In the genomic region with DNA sequence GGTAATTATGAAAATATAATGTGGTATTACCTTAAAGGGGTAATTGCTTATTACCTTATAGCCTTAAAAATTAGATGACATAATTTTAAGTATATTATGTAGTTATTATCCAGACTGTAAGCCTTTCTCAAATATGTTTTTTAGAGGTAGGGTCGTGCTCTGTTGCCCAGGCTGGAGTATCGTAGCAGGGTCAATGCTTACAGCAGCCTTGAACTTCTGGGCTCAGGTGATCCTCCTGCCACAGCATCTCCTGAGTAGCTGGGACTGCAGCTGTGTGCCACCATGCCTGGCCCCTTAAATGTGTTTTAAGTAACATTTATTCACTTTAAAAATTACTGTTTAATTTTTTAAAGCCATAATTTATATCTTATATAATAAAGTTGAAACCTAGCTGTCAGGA, we compare ENCODE assay signal across 20 cellular contexts. TPM values are rescaled to one million over a fixed set of nuclear protein-coding genes. Genes with fewer than 3 reads are reported as not detected.
DNase-seq lines count a peak whose midpoint lies in the region; FAIRE-seq and TF ChIP-seq lines count a peak whose summit lies in the region.
"Had no signal": no experiment of that assay in that cellular context is flagged by ENCODE, and none has a peak within 500 bp of the region (broad histone marks: within the 10 kb centered on the region; RNA-seq: fewer than 3 reads in every experiment).

No MANE protein-coding gene starts in this region.

- H3K27ac ChIP-seq in HEK293 (ENCODE audit: extremely low read depth, low read depth, low read length) (no peak overlapping the region), VCaP (peak overlapping the region; percentile 42; the same call in 1 of the 2 replicates)
- H3K27ac ChIP-seq: A549; BLaER1 treated with 17β-estradiol and CSF1 and Interleukin-3, amounts not matched to agents 10 nM and 100 nM; C4-2B had no signal

- H3K4me3 ChIP-seq in HEK293 (ENCODE audit: low read depth, low read length) = no peak overlapping the region
- H3K4me3 ChIP-seq: A549; BLaER1 treated with 17β-estradiol and CSF1 and Interleukin-3, amounts not matched to agents 10 nM and 100 nM had no signal

- H3K27ac Mint-ChIP-seq in activated CD4-positive, alpha-beta T cell treated with anti-CD3 and anti-CD28 coated beads, Interleukin-2, amount 10 ng/mL, durations not matched to agents 7 days and 5 days = no peak overlapping the region
- H3K27ac Mint-ChIP-seq: B cell; CD4-positive, alpha-beta T cell; CD8-positive, alpha-beta T cell had no signal

- no peak for TF ChIP-seq CTCF in HEK293 (tag by site-specific recombination; IDR thresholded peaks at IDR 0.05)
- no peak for TF ChIP-seq CTCF in VCaP (conservative IDR thresholded peaks at IDR 0.05)

- peaks cover 15% of the 10 kb centered on the region for H3K4me1 ChIP-seq in HEK293 (ENCODE audit: control insufficient read depth, insufficient read depth, low read length)
- H3K4me1 ChIP-seq: Caco-2 had no signal

- POLR2A ChIA-PET in HEK293 (lab: Yijun Ruan, JAX) = interaction anchor here (0.6 kb wide), 1 partner anchor 134 kb away, joined by 3 read pairs; no protein-coding TSS in a partner anchor
- POLR2A ChIA-PET in activated CD4-positive, alpha-beta T cell treated with anti-CD3 and anti-CD28 coated beads, Interleukin-2, amount 10 ng/mL, durations not matched to agents 7 days and 5 days (lab: Charles Lee) = no interaction called here

- CTCF ChIA-PET in HEK293 (lab: Yijun Ruan, JAX) = no interaction called here
- CTCF ChIA-PET in activated CD4-positive, alpha-beta T cell treated with anti-CD3 and anti-CD28 coated beads, Interleukin-2, amount 10 ng/mL, durations not matched to agents 7 days and 5 days (lab: Charles Lee) = no interaction called here

- peaks cover 21% of the 10 kb centered on the region for H3K4me1 Mint-ChIP-seq in activated CD4-positive, alpha-beta T cell treated with anti-CD3 and anti-CD28 coated beads, Interleukin-2, amount 10 ng/mL, durations not matched to agents 7 days and 5 days

- no peak overlapping the region for H3K4me3 Mint-ChIP-seq in activated CD4-positive, alpha-beta T cell treated with anti-CD3 and anti-CD28 coated beads, Interleukin-2, amount 10 ng/mL, durations not matched to agents 7 days and 5 days
- H3K4me3 Mint-ChIP-seq: B cell; CD4-positive, alpha-beta T cell; CD8-positive, alpha-beta T cell had no signal

- H3K36me3 Mint-ChIP-seq in activated CD4-positive, alpha-beta T cell treated with anti-CD3 and anti-CD28 coated beads, Interleukin-2, amount 10 ng/mL, durations not matched to agents 7 days and 5 days (ENCODE audit: low read depth) = peaks cover 51% of the 10 kb centered on the region

- peaks cover 3% of the 10 kb centered on the region for H3K9me3 Mint-ChIP-seq in activated CD4-positive, alpha-beta T cell treated with anti-CD3 and anti-CD28 coated beads, Interleukin-2, amount 10 ng/mL, durations not matched to agents 7 days and 5 days
- H3K9me3 Mint-ChIP-seq: CD4-positive, alpha-beta T cell; CD8-positive, alpha-beta T cell had no signal

- no peak for DNase-seq in activated CD4-positive, alpha-beta T cell treated with anti-CD3 and anti-CD28 coated beads, Interleukin-2, amount 10 ng/mL, durations not matched to agents 7 days and 5 days
- no peak for DNase-seq in A172 (ENCODE audit: low spot score)
- DNase-seq: 8988T; AML-193; Caco-2; Calu3; CD4-positive, alpha-beta T cell; CD8-positive, alpha-beta T cell; DMS79 treated with DMSO at 0.1 percent for 48 hours; GF-D8 had no signal

- H3K9me3 ChIP-seq in HEK293 (ENCODE audit: control insufficient read depth, insufficient read depth, low read depth, low read length) = no peaks in the 10 kb centered on the region
- H3K9me3 ChIP-seq: A549; BLaER1 treated with 17β-estradiol and CSF1 and Interleukin-3, amounts not matched to agents 10 nM and 100 nM; Caco-2 had no signal

- no peaks in the 10 kb centered on the region for H3K27me3 Mint-ChIP-seq in activated CD4-positive, alpha-beta T cell treated with anti-CD3 and anti-CD28 coated beads, Interleukin-2, amount 10 ng/mL, durations not matched to agents 7 days and 5 days
- H3K27me3 Mint-ChIP-seq: B cell; CD4-positive, alpha-beta T cell had no signal

- peak; percentile 53 for FAIRE-seq in islet of Langerhans (lab: Jason Lieb, UNC)
- FAIRE-seq: A549, D721Med, GM12891, GM19239 had no signal

- H3K36me3 ChIP-seq in HEK293 (ENCODE audit: control insufficient read depth in 2 of 2, insufficient read depth in 1 of 2, low read length in 2 of 2) = peaks cover 42 to 57% of the 10 kb centered on the region in 2 experiments

TF ChIP-seq in HEK293, 187 proteins besides CTCF, POLR2A, EP300 and RAD21:
- TF ChIP-seq ZNF664 (tag by site-specific recombination; IDR thresholded peaks at IDR 0.05) = 0 out of 2 replicates have a peak, but pooled peaks have one; percentile 2
- TF ChIP-seq ZNF274 (IDR thresholded peaks at IDR 0.05; ENCODE audit: low read length) = no peak
- no peak for TF ChIP-seq ZNF274 (tag by site-specific recombination; IDR thresholded peaks at IDR 0.05; ENCODE audit: borderline replicate concordance)
- TF ChIP-seq ZNF768 (tag by site-specific recombination; IDR thresholded peaks at IDR 0.05) = no peak
- no peak for TF ChIP-seq ZBTB48 (tag by site-specific recombination; IDR thresholded peaks at IDR 0.05)
- TF ChIP-seq, protein P1, sequence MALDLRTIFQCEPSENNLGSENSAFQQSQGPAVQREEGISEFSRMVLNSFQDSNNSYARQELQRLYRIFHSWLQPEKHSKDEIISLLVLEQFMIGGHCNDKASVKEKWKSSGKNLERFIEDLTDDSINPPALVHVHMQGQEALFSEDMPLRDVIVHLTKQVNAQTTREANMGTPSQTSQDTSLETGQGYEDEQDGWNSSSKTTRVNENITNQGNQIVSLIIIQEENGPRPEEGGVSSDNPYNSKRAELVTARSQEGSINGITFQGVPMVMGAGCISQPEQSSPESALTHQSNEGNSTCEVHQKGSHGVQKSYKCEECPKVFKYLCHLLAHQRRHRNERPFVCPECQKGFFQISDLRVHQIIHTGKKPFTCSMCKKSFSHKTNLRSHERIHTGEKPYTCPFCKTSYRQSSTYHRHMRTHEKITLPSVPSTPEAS (tag by site-specific recombination; IDR thresholded peaks at IDR 0.05) = no peak
- no peak for TF ChIP-seq GLIS2 (tag by site-specific recombination; IDR thresholded peaks at IDR 0.05)
- TF ChIP-seq WT1 (tag by site-specific recombination; IDR thresholded peaks at IDR 0.05) = no peak
- no peak for TF ChIP-seq ZNF223 (tag by site-specific recombination; IDR thresholded peaks at IDR 0.05)

RNA-seq across cellular contexts. Expression of gene PRPF39, which starts 10.4 kb away (rescaled TPM):
- 10 to 100 TPM; 37.8 to 38.6 TPM for total RNA-seq in activated CD4-positive, alpha-beta T cell treated with anti-CD3 and anti-CD28 coated beads, Interleukin-2, amount 10 ng/mL, durations not matched to agents 7 days and 5 days
- total RNA-seq in A172 (2014; rRNA removed; shearing (Covaris generic)) = 19.4 and 20.0 TPM in 2 replicates

RNA-seq across cellular contexts. Expression of gene FKBP3, which starts 40.0 kb away (rescaled TPM):
- 10 to 100 TPM; 64.4 to 69.6 TPM for total RNA-seq in activated CD4-positive, alpha-beta T cell treated with anti-CD3 and anti-CD28 coated beads, Interleukin-2, amount 10 ng/mL, durations not matched to agents 7 days and 5 days
- 70.3 and 87.9 TPM in 2 replicates for total RNA-seq in A172 (2014; rRNA removed; shearing (Covaris generic))

RNA-seq across cellular contexts. Expression of gene FANCM, which starts 41.5 kb away (rescaled TPM):
- 10 to 100 TPM; 15.6 to 16.5 TPM for total RNA-seq in activated CD4-positive, alpha-beta T cell treated with anti-CD3 and anti-CD28 coated beads, Interleukin-2, amount 10 ng/mL, durations not matched to agents 7 days and 5 days
- total RNA-seq in A172 (2014; rRNA removed; shearing (Covaris generic)) = 4.3 and 8.4 TPM in 2 replicates
